23 cellular contexts compared by ENCODE assay signal in the genomic region with DNA sequence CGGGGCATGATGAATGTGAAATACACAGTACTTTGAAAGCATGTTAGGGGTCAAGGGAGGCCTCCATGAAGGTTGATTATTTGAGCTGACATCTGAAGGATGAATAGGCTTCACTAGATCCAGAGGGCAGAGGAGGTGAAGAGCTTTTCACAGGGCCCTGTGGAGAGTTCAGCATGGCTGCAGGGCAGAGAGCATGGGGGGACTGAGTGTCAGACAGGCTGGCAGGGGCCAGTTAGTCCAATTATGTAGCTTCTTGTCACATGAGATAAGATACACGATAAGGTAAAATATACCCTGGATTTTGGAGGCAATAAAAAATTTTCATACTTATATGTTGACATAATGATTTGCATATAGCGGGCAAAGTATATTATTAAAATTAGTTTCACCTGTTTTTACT. TPM values are rescaled to one million over a fixed set of nuclear protein-coding genes. Genes with fewer than 3 reads are reported as not detected.
DNase-seq lines count a peak whose midpoint lies in the region; ATAC-seq, FAIRE-seq and TF ChIP-seq lines count a peak whose summit lies in the region.
"Had no signal": no experiment of that assay in that cellular context is flagged by ENCODE, and none has a peak within 500 bp of the region (broad histone marks: within the 10 kb centered on the region; RNA-seq: fewer than 3 reads in every experiment).

No MANE protein-coding gene starts in this region.

- BruUV-seq in GM12878 (replicated peaks; lab: Mats Ljungman, UMichigan) = no TSS peak

- intact Hi-C loops in GM12878 (cut with micrococcal nuclease; ENCODE audit: unreplicated experiment) = no loop called here

- TF ChIP-seq RAD21 in GM12878 (IDR thresholded peaks at IDR 0.05; ENCODE audit: insufficient read depth, low read depth, low read length) = no peak

- TF ChIP-seq CTCF in GM12878 (IDR thresholded peaks at IDR 0.05 in 2 of 3, conservative IDR thresholded peaks at IDR 0.05 in 1 of 3; ENCODE audit: control insufficient read depth in 2 of 3, extremely low read depth in 1 of 3, insufficient read depth in 1 of 3, low read depth in 3 of 3, low read length in 3 of 3) (no peak), WTC11 (IDR thresholded peaks at IDR 0.05) (no peak)

- RAD21 ChIA-PET in GM12878 (lab: Charles Lee; ENCODE audit: unreplicated experiment) = interaction anchor here (0.6 kb wide), 1 partner anchor 60 kb away, joined by 4 read pairs; no protein-coding TSS in a partner anchor

- no peak overlapping the region for H3K9ac ChIP-seq in GM12878 (ENCODE audit: control insufficient read depth, insufficient read depth, low read length)

- H3K36me3 Mint-ChIP-seq in WTC11 = no peaks in the 10 kb centered on the region
- H3K36me3 Mint-ChIP-seq: activated naive CD8-positive, alpha-beta T cell; CD4-positive, CD25-positive, alpha-beta regulatory T cell; natural killer cell had no signal

- no peaks in the 10 kb centered on the region; the same call in 1 of the 2 replicates for H3K27me3 Mint-ChIP-seq in WTC11 (ENCODE audit: low read depth)
- H3K27me3 Mint-ChIP-seq: activated naive CD8-positive, alpha-beta T cell had no signal

- peak; percentile 13 for DNase-seq in activated CD8-positive, alpha-beta memory T cell treated with anti-CD3 and anti-CD28 coated beads for 24 hours
- no peak for DNase-seq in activated CD8-positive, alpha-beta memory T cell treated with anti-CD3 and anti-CD28 coated beads, Interleukin-2, amount 50 U/mL, for 4 hours
- DNase-seq in GM12878 (ENCODE audit: low read depth, low spot score) (no peak), mesenteric fat pad (ENCODE audit: low spot score) (peak; percentile 22), WTC11 (ENCODE audit: low spot score) (no peak), GM12891 (ENCODE audit: insufficient read length, low spot score) (no peak)
- DNase-seq in stimulated activated naive CD8-positive, alpha-beta T cell treated with anti-CD3 and anti-CD28 coated beads, Interleukin-15, Interleukin-2, amounts not matched to agents 100 U/mL and 50 U/mL, for 24 hours = no peak
- DNase-seq: activated CD4-positive, alpha-beta T cell treated with anti-CD3 and anti-CD28 coated beads, Interleukin-2, amount 50 U/mL, for 1 hour; activated T-cell treated with anti-CD3 and anti-CD28 coated beads, Interleukin-2, amount 50 U/mL, for 48 hours; CD4-positive, CD25-positive, alpha-beta regulatory T cell; effector memory CD4-positive, alpha-beta T cell; natural killer cell; stimulated activated naive CD4-positive, alpha-beta T cell treated with Interleukin-2 at 50 U/mL for 16 hours; T-helper 9 cell had no signal

- in situ Hi-C loops in GM12878 (cut with MboI) = no loop called here

- H3K4me3 Mint-ChIP-seq in WTC11 = no peak overlapping the region
- H3K4me3 Mint-ChIP-seq: activated naive CD8-positive, alpha-beta T cell; CD4-positive, CD25-positive, alpha-beta regulatory T cell; natural killer cell had no signal

- H3K9me3 ChIP-seq in GM12878 (replicated peaks; ENCODE audit: control insufficient read depth, insufficient read depth, low read length) = no peaks in the 10 kb centered on the region
- H3K9me3 ChIP-seq: SJSA1 had no signal

- H3K27me3 ChIP-seq in GM12878 (replicated peaks in 1 of 2; ENCODE audit: control insufficient read depth in 2 of 2, insufficient read depth in 2 of 2, low read length in 1 of 2) = no peaks in the 10 kb centered on the region
- H3K27me3 ChIP-seq: SJSA1 had no signal

- POLR2A ChIA-PET in GM12878 (lab: Charles Lee) (no interaction called here), WTC11 (lab: Charles Lee) (no interaction called here)

- H3K9me3 Mint-ChIP-seq in WTC11 = no peaks in the 10 kb centered on the region
- H3K9me3 Mint-ChIP-seq: natural killer cell had no signal

- H3K27ac ChIP-seq in GM12878 (ENCODE audit: control insufficient read depth, insufficient read depth) (no peak overlapping the region), temporal lobe (ENCODE audit: low read depth, low read length) (peak overlapping the region; percentile 56)
- H3K27ac ChIP-seq: SJSA1 had no signal

- FAIRE-seq in GM12878 (lab: Jason Lieb, UNC) (no peak), GM12891 (lab: Jason Lieb, UNC) (no peak)
- FAIRE-seq: HTR-8/SVneo had no signal

- TF ChIP-seq EP300 in GM12878 (IDR thresholded peaks at IDR 0.05; ENCODE audit: borderline replicate concordance in 1 of 2, control insufficient read depth in 1 of 2, low read depth in 2 of 2, low read length in 2 of 2) = no peak

- TF ChIP-seq POLR2A in GM12878 (IDR thresholded peaks at IDR 0.05; ENCODE audit: low read depth, low read length) (no peak), GM12891 (IDR thresholded peaks at IDR 0.05; ENCODE audit: low read depth, low read length) (no peak)

- CTCF ChIA-PET in GM12878 (lab: Yijun Ruan, JAX) = interaction anchor here (1.2 to 5.0 kb wide), 6 partner anchors 17 to 388 kb away, joined by 3 to 25 read pairs (median 4); a partner anchor contains a TSS
- CTCF ChIA-PET in WTC11 (lab: Charles Lee) = interaction anchor here (7.7 kb wide), 1 partner anchor 18 kb away, joined by 70 read pairs; no protein-coding TSS in a partner anchor

- 16% methylated on average over 3 of the region's 3 CpGs for WGBS in GM12878 (ENCODE audit: insufficient coverage, insufficient replicate concordance, low lambda C conversion rate, missing lambda C conversion rate)

- H3K4me2 ChIP-seq in GM12878 (ENCODE audit: control insufficient read depth, insufficient read depth) = peak overlapping the region; percentile 62

- peaks cover 16% of the 10 kb centered on the region for H3K4me1 Mint-ChIP-seq in WTC11

- no peak for ATAC-seq in GM12878
- no peak for ATAC-seq in stimulated activated naive CD8-positive, alpha-beta T cell treated with anti-CD3 and anti-CD28 coated beads, Interleukin-15, Interleukin-2, amounts not matched to agents 100 U/mL and 50 U/mL, for 24 hours
- no peak for ATAC-seq in WTC11
- ATAC-seq: natural killer cell had no signal

- H3K36me3 ChIP-seq in GM12878 (ENCODE audit: control insufficient read depth in 2 of 2, insufficient read depth in 2 of 2, low read length in 1 of 2) = no peaks in the 10 kb centered on the region
- H3K36me3 ChIP-seq: SJSA1 had no signal

- H3K4me3 ChIP-seq in GM12878 = no peak overlapping the region
- H3K4me3 ChIP-seq: lung, SJSA1 had no signal

- no peaks in the 10 kb centered on the region for H3K79me2 ChIP-seq in GM12878 (ENCODE audit: control insufficient read depth, insufficient read depth, low read length)

- peaks cover 16% of the 10 kb centered on the region for H3K4me1 ChIP-seq in GM12878 (ENCODE audit: control insufficient read depth, insufficient read depth, low read length)

- H2AFZ ChIP-seq in GM12878 (ENCODE audit: control insufficient read depth, low read depth, low read length) = no peak overlapping the region; the same call in 1 of the 2 replicates

- no peak overlapping the region for H3K27ac Mint-ChIP-seq in WTC11
- H3K27ac Mint-ChIP-seq: activated naive CD8-positive, alpha-beta T cell; natural killer cell had no signal

- SMC1A ChIA-PET in GM12878 (lab: Charles Lee; ENCODE audit: uncharacterized antibody, unreplicated experiment) = interaction anchor here (0.7 to 1.5 kb wide), 2 partner anchors 215 to 355 kb away, joined by 3 read pairs; a partner anchor contains a TSS

- H4K20me1 ChIP-seq in GM12878 (ENCODE audit: control insufficient read depth, insufficient read depth) = no peaks in the 10 kb centered on the region

RNA-seq across cellular contexts. Expression of a gene that starts 2.5 kb away (rescaled TPM):
- not detected in 2 replicates for total RNA-seq in GM12878 (2013; cell fraction: nucleolus; rRNA removed)
- total RNA-seq in GM12878 (2014; rRNA removed) = not detected in 2 replicates
- not detected in 2 replicates for total RNA-seq in GM12878 (2014; rRNA removed; fragmentation: Illumina TruSeq; extraction: Trizol)
- total RNA-seq in GM12878 (2021) = not detected in 2 replicates
- polyA plus RNA-seq in GM12878 (2011; ENCODE audit: low read depth) = not detected
- polyA plus RNA-seq in GM12878 (2011; rRNA removed) = not detected in 2 replicates
- not detected in 2 replicates for polyA plus RNA-seq in GM12878 (2011; cell fraction: cytosol; rRNA removed)
- not detected in 2 replicates for polyA plus RNA-seq in GM12878 (2011; cell fraction: nucleus; rRNA removed)
- not detected in 2 replicates for polyA plus RNA-seq in GM12878 (2012)
- not detected in 2 replicates for polyA plus RNA-seq in GM12878 (2014; fragmentation: Illumina TruSeq; extraction: Trizol)
- not detected for polyA plus RNA-seq in GM12878 (2014; fragmentation: Nextera tagmentation; extraction: Ambion mirVana)
- not detected in 2 replicates for polyA plus RNA-seq in GM12878 (2014; rRNA removed)
- polyA plus RNA-seq in GM12878 (2016; fragmentation: Nextera tagmentation; extraction: Ambion mirVana) = not detected
- polyA minus RNA-seq in GM12878 (2011; rRNA and poly(A)+ RNA removed) = not detected in 2 replicates
- not detected in 2 replicates for polyA minus RNA-seq in GM12878 (2011; cell fraction: cytosol; rRNA and poly(A)+ RNA removed)
- polyA minus RNA-seq in GM12878 (2011; cell fraction: nucleus; rRNA and poly(A)+ RNA removed) = not detected in 2 replicates
- total RNA-seq in mesenteric fat pad = not detected
- total RNA-seq in temporal lobe = not detected
- total RNA-seq in WTC11 (2021) = not detected in 3 replicates
- polyA plus RNA-seq in GM12891 (2012; ENCODE audit: low read depth, missing spikeins) = not detected
- total RNA-seq: A172; CD4-positive, CD25-positive, alpha-beta regulatory T cell; fibroblast of lung; lung; M059J; natural killer cell; SJSA1; urinary bladder had no signal
- polyA plus RNA-seq: CD4-positive, CD25-positive, alpha-beta regulatory T cell; fibroblast of lung; lung; urinary bladder had no signal

RNA-seq across cellular contexts. Expression of a gene that starts 45.5 kb away (rescaled TPM):
- total RNA-seq in GM12878 (2013; cell fraction: nucleolus; rRNA removed) = 311 TPM in 2 replicates
- total RNA-seq in GM12878 (2014; rRNA removed) (51.3 and 62.8 TPM in 2 replicates), GM12878 (2014; rRNA removed; fragmentation: Illumina TruSeq; extraction: Trizol) (97.5 and 107 TPM in 2 replicates), GM12878 (2021) (126 and 129 TPM in 2 replicates), mesenteric fat pad (78.6 TPM), temporal lobe (91.2 TPM), WTC11 (2021) (182 to 190 TPM (median 186 TPM) in 3 replicates)
- 104 TPM for polyA plus RNA-seq in GM12878 (2011; ENCODE audit: low read depth)
- polyA plus RNA-seq in GM12878 (2011; rRNA removed) (172 and 341 TPM in 2 replicates), GM12878 (2014; fragmentation: Illumina TruSeq; extraction: Trizol) (176 and 255 TPM in 2 replicates), GM12878 (2014; fragmentation: Nextera tagmentation; extraction: Ambion mirVana) (100 to 1,000 TPM; 133 to 164 TPM), GM12878 (2014; rRNA removed) (107 and 145 TPM in 2 replicates), GM12878 (2016; fragmentation: Nextera tagmentation; extraction: Ambion mirVana) (100 to 1,000 TPM; 153 to 157 TPM)
- polyA plus RNA-seq in GM12878 (2011; cell fraction: cytosol; rRNA removed) = 52.4 and 82.3 TPM in 2 replicates
- polyA plus RNA-seq in GM12878 (2011; cell fraction: nucleus; rRNA removed) = 342 and 344 TPM in 2 replicates
- polyA plus RNA-seq in GM12878 (2012) = 126 and 131 TPM in 2 replicates
- polyA minus RNA-seq in GM12878 (2011; rRNA and poly(A)+ RNA removed) = 16.8 and 20.3 TPM in 2 replicates
- polyA minus RNA-seq in GM12878 (2011; cell fraction: cytosol; rRNA and poly(A)+ RNA removed) = 15.5 and 17.3 TPM in 2 replicates
- 86.6 and 99.4 TPM in 2 replicates for polyA minus RNA-seq in GM12878 (2011; cell fraction: nucleus; rRNA and poly(A)+ RNA removed)
- polyA plus RNA-seq in GM12891 (2012; ENCODE audit: low read depth, missing spikeins) = 147 TPM

RNA-seq across cellular contexts. Expression of a gene that starts 57.1 kb away (rescaled TPM):
- total RNA-seq in GM12878 (2013; cell fraction: nucleolus; rRNA removed) = 24.6 and 26.3 TPM in 2 replicates
- 14.6 and 17.8 TPM in 2 replicates for total RNA-seq in GM12878 (2014; rRNA removed)
- total RNA-seq in GM12878 (2014; rRNA removed; fragmentation: Illumina TruSeq; extraction: Trizol) = 19.0 and 19.9 TPM in 2 replicates
- total RNA-seq in GM12878 (2021) = 20.5 and 21.7 TPM in 2 replicates
- polyA plus RNA-seq in GM12878 (2011; ENCODE audit: low read depth) = 7.0 TPM
- 19.9 and 24.2 TPM in 2 replicates for polyA plus RNA-seq in GM12878 (2011; rRNA removed)
- 10.2 and 12.3 TPM in 2 replicates for polyA plus RNA-seq in GM12878 (2011; cell fraction: cytosol; rRNA removed)
- polyA plus RNA-seq in GM12878 (2011; cell fraction: nucleus; rRNA removed) = 8.4 and 10.6 TPM in 2 replicates
- polyA plus RNA-seq in GM12878 (2012) = 8.4 TPM in 2 replicates
- 20.2 and 23.5 TPM in 2 replicates for polyA plus RNA-seq in GM12878 (2014; fragmentation: Illumina TruSeq; extraction: Trizol)
- 1 to 10 TPM; 6.7 to 6.9 TPM for polyA plus RNA-seq in GM12878 (2014; fragmentation: Nextera tagmentation; extraction: Ambion mirVana)
- polyA plus RNA-seq in GM12878 (2014; rRNA removed) = 12.5 and 15.0 TPM in 2 replicates
- 1 to 10 TPM; 5.9 to 9.6 TPM for polyA plus RNA-seq in GM12878 (2016; fragmentation: Nextera tagmentation; extraction: Ambion mirVana)
- polyA minus RNA-seq in GM12878 (2011; rRNA and poly(A)+ RNA removed) = 12.7 and 15.8 TPM in 2 replicates
- polyA minus RNA-seq in GM12878 (2011; cell fraction: cytosol; rRNA and poly(A)+ RNA removed) = 5.2 and 6.5 TPM in 2 replicates
- polyA minus RNA-seq in GM12878 (2011; cell fraction: nucleus; rRNA and poly(A)+ RNA removed) = 3.9 and 9.3 TPM in 2 replicates
- 92.0 TPM for total RNA-seq in mesenteric fat pad
- total RNA-seq in temporal lobe = 20.2 TPM
- total RNA-seq in WTC11 (2021) = 43.3 to 45.3 TPM (median 45.3 TPM) in 3 replicates
- 4.9 TPM for polyA plus RNA-seq in GM12891 (2012; ENCODE audit: low read depth, missing spikeins)

Comparison
In these comparisons a context has a peak if more than half of its experiments do, and no peak if none do; other contexts are left out.
1. DNase-seq: peak in activated CD8-positive, alpha-beta memory T cell treated with anti-CD3 and anti-CD28 coated beads for 24 hours (single experiment) and mesenteric fat pad (single experiment); none in activated CD8-positive, alpha-beta memory T cell treated with anti-CD3 and anti-CD28 coated beads, Interleukin-2, amount 50 U/mL, for 4 hours (single experiment), GM12878 (single experiment), stimulated activated naive CD8-positive, alpha-beta T cell treated with anti-CD3 and anti-CD28 coated beads, Interleukin-15, Interleukin-2, amounts not matched to agents 100 U/mL and 50 U/mL, for 24 hours (single experiment), WTC11 (single experiment) and GM12891 (single experiment).